In the genomic region with DNA sequence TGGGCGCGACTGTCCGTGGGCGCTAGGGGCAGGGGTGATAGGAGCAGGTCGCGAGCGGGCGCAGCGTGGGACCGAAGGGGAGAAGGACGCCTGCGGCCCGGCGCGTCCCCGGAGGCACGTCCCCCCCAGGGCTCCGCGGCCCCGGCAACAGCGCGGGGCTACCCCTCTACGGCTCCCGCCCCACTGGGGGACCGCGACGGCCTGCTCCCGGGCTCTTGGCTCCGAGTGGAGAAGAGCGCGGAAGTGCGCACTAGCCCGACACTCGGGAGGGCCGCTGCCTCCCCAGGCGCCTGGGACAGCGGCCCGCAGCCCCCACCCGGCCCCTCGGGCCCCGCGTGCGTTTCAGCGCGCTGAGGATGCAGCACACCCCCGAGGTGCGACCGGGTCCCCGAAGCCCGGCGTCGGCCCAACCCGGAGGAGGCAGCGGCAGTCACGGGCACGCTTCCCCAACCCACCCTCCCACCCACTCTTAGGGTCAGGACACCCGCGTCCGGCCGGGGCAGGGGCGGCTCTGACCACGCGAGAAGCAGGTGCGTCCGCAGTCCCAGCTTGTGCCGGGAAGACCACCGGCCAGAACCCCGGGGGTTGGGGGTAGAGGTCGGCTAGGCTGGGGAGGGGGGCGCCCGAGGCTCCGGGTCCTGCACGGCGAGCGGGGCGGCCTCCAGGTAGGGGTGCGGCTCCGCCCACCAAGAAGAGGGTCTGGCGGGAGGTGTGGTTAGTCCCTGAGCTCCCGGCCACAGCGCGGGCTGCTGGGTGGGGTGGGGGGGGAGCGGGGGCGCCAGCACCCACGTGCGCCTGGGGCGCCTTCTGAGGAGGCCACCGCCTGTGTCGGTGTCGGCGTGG, we compare ENCODE assay signal across 8 cellular contexts. TPM values are rescaled to one million over a fixed set of nuclear protein-coding genes. Genes with fewer than 3 reads are reported as not detected.
A peak's percentile ranks its signal among the peaks of the same experiment; 100 is the strongest.
DNase-seq lines count a peak whose midpoint lies in the region; ATAC-seq and TF ChIP-seq lines count a peak whose summit lies in the region.

No MANE protein-coding gene starts in this region.

- no peaks in the 10 kb centered on the region for H3K79me1 ChIP-seq in trophoblast cell (ENCODE audit: low read length)

- ATAC-seq in HG03571 (IDR thresholded peaks at IDR 0.05; ENCODE audit: unreplicated experiment) (no peak), gastroesophageal sphincter (no peak)

- intact Hi-C loops in PC-9 (cut with micrococcal nuclease; ENCODE audit: unreplicated experiment): loop anchor here (10.0 kb wide), 1 partner anchor 54 kb away; no protein-coding TSS in a partner anchor

- no peak overlapping the region for H3K4ac ChIP-seq in trophoblast cell (ENCODE audit: low read depth, low read length)

- H4K12ac ChIP-seq in trophoblast cell (ENCODE audit: low read depth, low read length): no peak overlapping the region

- no peak overlapping the region for H2AK5ac ChIP-seq in trophoblast cell (ENCODE audit: low read length)

- H3K4me2 ChIP-seq in PC-9 (peak overlapping the region; percentile 92), trophoblast cell (ENCODE audit: low read length) (peak overlapping the region; percentile 86)

- POLR2A ChIA-PET in PC-9 (lab: Charles Lee; ENCODE audit: unreplicated experiment): no interaction called here

- DNase-seq in PC-9 (no peak), fibroblast of the aortic adventitia (ENCODE audit: low read depth) (no peak), trophoblast cell (no peak), medulla oblongata (ENCODE audit: extremely low spot score) (no peak), NCI-H226 (no peak)

- H3K27me3 ChIP-seq in PC-9 (ENCODE audit: insufficient read depth, low read depth): no peaks in the 10 kb centered on the region
- peaks cover 22% of the 10 kb centered on the region for H3K27me3 ChIP-seq in trophoblast cell (ENCODE audit: insufficient read depth, low read length)
- peaks cover 92% of the 10 kb centered on the region for H3K27me3 ChIP-seq in gastroesophageal sphincter

- no peak overlapping the region for H2AFZ ChIP-seq in PC-9
- H2AFZ ChIP-seq in trophoblast cell (ENCODE audit: insufficient read depth, low read length, poor library complexity): no peak overlapping the region

- H3K23ac ChIP-seq in trophoblast cell (ENCODE audit: low read length): no peak overlapping the region

- no peak overlapping the region for H2BK12ac ChIP-seq in trophoblast cell (ENCODE audit: low read length)

- BruUV-seq in PC-9 (replicated peaks; lab: Mats Ljungman, UMichigan): no TSS peak

- TF ChIP-seq EP300 in gastroesophageal sphincter (IDR thresholded peaks at IDR 0.05): no peak

- H3F3A ChIP-seq in PC-9 (ENCODE audit: insufficient read depth, low read depth): peaks cover 6% of the 10 kb centered on the region; the same call in 1 of the 2 replicates

- no peak overlapping the region for H2BK5ac ChIP-seq in trophoblast cell (ENCODE audit: low read depth, low read length, poor library complexity)

- H3K4me3 ChIP-seq in PC-9: peak overlapping the region; percentile 90; the same call in 1 of the 2 replicates
- peak overlapping the region; percentile 79 for H3K4me3 ChIP-seq in fibroblast of the aortic adventitia (ENCODE audit: low read depth, low read length)
- H3K4me3 ChIP-seq in trophoblast cell (ENCODE audit: low read depth, low read length): no peak overlapping the region
- peak overlapping the region in 1 of 2 donors; percentile 69 for H3K4me3 ChIP-seq in gastroesophageal sphincter

- H3K9ac ChIP-seq in ES-I3 (ENCODE audit: low read depth, low read length) (peak overlapping the region; percentile 33; the same call in 1 of the 2 replicates), trophoblast cell (ENCODE audit: low read length) (no peak overlapping the region)

- H3K36me3 ChIP-seq in ES-I3 (ENCODE audit: insufficient read depth, low read length) (no peaks in the 10 kb centered on the region), PC-9 (ENCODE audit: low read depth) (no peaks in the 10 kb centered on the region), trophoblast cell (ENCODE audit: control insufficient read depth in 1 of 2, insufficient read depth in 2 of 2, low read length in 2 of 2) (peaks cover 0 to 3% of the 10 kb centered on the region in 2 experiments), gastroesophageal sphincter (no peaks in the 10 kb centered on the region)

- no peak for TF ChIP-seq POLR2A in gastroesophageal sphincter (IDR thresholded peaks at IDR 0.05)

- no peak overlapping the region for H4K8ac ChIP-seq in trophoblast cell (ENCODE audit: low read depth, low read length)

- no peak for TF ChIP-seq CTCF in PC-9 (conservative IDR thresholded peaks at IDR 0.05)
- TF ChIP-seq CTCF in fibroblast of the aortic adventitia (IDR thresholded peaks at IDR 0.05; ENCODE audit: insufficient read depth, low read length): no peak
- no peak for TF ChIP-seq CTCF in gastroesophageal sphincter (IDR thresholded peaks at IDR 0.05)

- CTCF ChIA-PET in PC-9 (lab: Charles Lee): interaction anchor here (0.5 kb wide), 1 partner anchor 8 kb away, joined by 4 read pairs; no protein-coding TSS in a partner anchor

- no CpG with 5 or more reads among the region's 91 CpGs for WGBS in trophoblast cell (ENCODE audit: extremely low coverage, insufficient coverage, insufficient read length)
- no CpG with 5 or more reads among the region's 91 CpGs for WGBS in gastroesophageal sphincter (ENCODE audit: low coverage in 1 of 2), 2 donors

- H3K79me2 ChIP-seq in PC-9 (ENCODE audit: low read depth) (no peaks in the 10 kb centered on the region), trophoblast cell (ENCODE audit: control insufficient read depth, insufficient read depth, low read length, poor library complexity) (no peaks in the 10 kb centered on the region)

- no peak overlapping the region for H3K14ac ChIP-seq in trophoblast cell (ENCODE audit: low read length)

- no peak overlapping the region for H3K27ac ChIP-seq in PC-9
- H3K27ac ChIP-seq in trophoblast cell (ENCODE audit: low read depth, low read length): no peak overlapping the region
- H3K27ac ChIP-seq in gastroesophageal sphincter: no peak overlapping the region

- H2BK120ac ChIP-seq in trophoblast cell (ENCODE audit: insufficient read depth, low read length, poor library complexity): no peak overlapping the region

- H4K91ac ChIP-seq in trophoblast cell (ENCODE audit: low read depth, low read length): no peak overlapping the region

- no peak overlapping the region for H3K18ac ChIP-seq in trophoblast cell (ENCODE audit: low read length)

- no peaks in the 10 kb centered on the region for H3K9me2 ChIP-seq in PC-9 (ENCODE audit: insufficient read depth)

- H3K9me3 ChIP-seq in ES-I3 (ENCODE audit: control insufficient read depth, insufficient read depth, low read length): no peaks in the 10 kb centered on the region
- H3K9me3 ChIP-seq in PC-9 (ENCODE audit: insufficient read depth, low read depth): no peaks in the 10 kb centered on the region
- peaks cover 12% of the 10 kb centered on the region for H3K9me3 ChIP-seq in trophoblast cell (ENCODE audit: insufficient read depth, low read depth, low read length)
- H3K9me3 ChIP-seq in gastroesophageal sphincter: peaks cover 0 to 5% (median 0%) of the 10 kb centered on the region in 3 donors

- H4K20me1 ChIP-seq in PC-9 (ENCODE audit: insufficient read depth): peaks cover 3% of the 10 kb centered on the region; the same call in 1 of the 2 replicates

- H3K4me1 ChIP-seq in ES-I3 (ENCODE audit: insufficient read depth, low read length) (no peaks in the 10 kb centered on the region), PC-9 (replicated peaks; ENCODE audit: insufficient read depth) (peaks cover 6% of the 10 kb centered on the region; the same call in 1 of the 2 replicates), trophoblast cell (ENCODE audit: control insufficient read depth in 1 of 2, insufficient read depth in 2 of 2, low read length in 2 of 2) (peaks cover 7% of the 10 kb centered on the region in 2 experiments), gastroesophageal sphincter (peaks cover 0 to 29% (median 21%) of the 10 kb centered on the region in 3 donors)

RNA-seq across cellular contexts. Expression of a gene that starts 18.5 kb away (rescaled TPM):
- total RNA-seq in PC-9 (2021) (2.1 and 4.1 TPM in 2 replicates), fibroblast of the aortic adventitia (ENCODE audit: low replicate concordance) (0.09 and 0.25 TPM in 2 replicates), gastroesophageal sphincter (under 1 TPM in 3 of 4 donors, not detected in 1; 0.15 to 0.40 (median 0.35) TPM)
- 0.30 and 0.35 TPM in 2 replicates for polyA plus RNA-seq in trophoblast cell (2013)

RNA-seq across cellular contexts. Expression of a gene that starts 31.8 kb away (rescaled TPM):
- total RNA-seq in PC-9 (2021) (52.4 and 70.1 TPM in 2 replicates), fibroblast of the aortic adventitia (ENCODE audit: low replicate concordance) (14.8 and 26.2 TPM in 2 replicates), gastroesophageal sphincter (10 to 100 TPM; 14.5 to 19.4 (median 17.5) TPM)
- polyA plus RNA-seq in trophoblast cell (2013): 27.2 and 27.8 TPM in 2 replicates
